In genomic region chr15:81023483-81024264, GRCh38 we compare ENCODE assay signal across 9 cellular contexts. TPM values are rescaled to one million over a fixed set of nuclear protein-coding genes. Genes with fewer than 3 reads are reported as not detected.
DNase-seq lines count a peak whose midpoint lies in the region; ATAC-seq and TF ChIP-seq lines count a peak whose summit lies in the region.
"Had no signal": no experiment of that assay in that cellular context is flagged by ENCODE, and none has a peak within 500 bp of the region (broad histone marks: within the 10 kb centered on the region; RNA-seq: fewer than 3 reads in every experiment).

No MANE protein-coding gene starts in this region.

- H3K4me1 Mint-ChIP-seq in activated CD4-positive, alpha-beta T cell treated with anti-CD3 and anti-CD28 coated beads, Interleukin-2, amount 10 ng/mL, durations not matched to agents 7 days and 5 days = peaks cover 23% of the 10 kb centered on the region
- peaks cover 21% of the 10 kb centered on the region for H3K4me1 Mint-ChIP-seq in mesothelial cell of epicardium

- no peak for DNase-seq in activated CD4-positive, alpha-beta T cell treated with anti-CD3 and anti-CD28 coated beads, Interleukin-2, amount 10 ng/mL, durations not matched to agents 7 days and 5 days
- no peak for DNase-seq in activated CD4-positive, alpha-beta T cell treated with anti-CD3 and anti-CD28 coated beads, Interleukin-2, amount 50 U/mL, for 4 hours
- peak; percentile 89 for DNase-seq in SIG-M5 treated with dmso at 0.1 percent for 504 hours (lab: John Stamatoyannopoulos, UW; ENCODE audit: unreplicated experiment)
- peak; percentile 93 for DNase-seq in dermis blood vessel endothelial cell
- DNase-seq in mesothelial cell of epicardium (ENCODE audit: low spot score in 2 of 2, unreplicated experiment in 2 of 2) = no peak
- no peak for DNase-seq in vagina (ENCODE audit: extremely low spot score in 2 of 2)
- no peak for DNase-seq in NCI-H2196 treated with DMSO at 0.1 percent for 48 hours (lab: John Stamatoyannopoulos, UW; ENCODE audit: unreplicated experiment)

- peak; percentile 89 for ATAC-seq in HG02970 (IDR thresholded peaks at IDR 0.05; ENCODE audit: low FRiP score, unreplicated experiment)

- H3K36me3 Mint-ChIP-seq in activated CD4-positive, alpha-beta T cell treated with anti-CD3 and anti-CD28 coated beads, Interleukin-2, amount 10 ng/mL, durations not matched to agents 7 days and 5 days (ENCODE audit: low read depth) = peaks cover 1% of the 10 kb centered on the region
- H3K36me3 Mint-ChIP-seq in mesothelial cell of epicardium = no peaks in the 10 kb centered on the region

- no peak overlapping the region for H3K4me3 Mint-ChIP-seq in activated CD4-positive, alpha-beta T cell treated with anti-CD3 and anti-CD28 coated beads, Interleukin-2, amount 10 ng/mL, durations not matched to agents 7 days and 5 days
- no peak overlapping the region for H3K4me3 Mint-ChIP-seq in mesothelial cell of epicardium

- H3K27ac Mint-ChIP-seq in activated CD4-positive, alpha-beta T cell treated with anti-CD3 and anti-CD28 coated beads, Interleukin-2, amount 10 ng/mL, durations not matched to agents 7 days and 5 days = peak overlapping the region; percentile 41
- peak overlapping the region; percentile 67 for H3K27ac Mint-ChIP-seq in mesothelial cell of epicardium

- no peak for TF ChIP-seq POLR2A in vagina (IDR thresholded peaks at IDR 0.05)

- no peak overlapping the region for H3K4me3 ChIP-seq in vagina

- H3K9me3 ChIP-seq in vagina = no peaks in the 10 kb centered on the region

- H3K36me3 ChIP-seq in vagina = no peaks in the 10 kb centered on the region

- POLR2A ChIA-PET in activated CD4-positive, alpha-beta T cell treated with anti-CD3 and anti-CD28 coated beads, Interleukin-2, amount 10 ng/mL, durations not matched to agents 7 days and 5 days (lab: Charles Lee) = no interaction called here

- CTCF ChIA-PET in activated CD4-positive, alpha-beta T cell treated with anti-CD3 and anti-CD28 coated beads, Interleukin-2, amount 10 ng/mL, durations not matched to agents 7 days and 5 days (lab: Charles Lee) = interaction anchor here (0.6 to 1.6 kb wide), 7 partner anchors 9 to 243 kb away, joined by 3 to 5 read pairs (median 3); no protein-coding TSS in a partner anchor

- H3K9me3 Mint-ChIP-seq in activated CD4-positive, alpha-beta T cell treated with anti-CD3 and anti-CD28 coated beads, Interleukin-2, amount 10 ng/mL, durations not matched to agents 7 days and 5 days = no peaks in the 10 kb centered on the region
- H3K9me3 Mint-ChIP-seq in mesothelial cell of epicardium = no peaks in the 10 kb centered on the region

- intact Hi-C loops in vagina (cut with DNase I) = no loop called here

- peaks cover 13% of the 10 kb centered on the region for H3K4me1 ChIP-seq in vagina

- no peaks in the 10 kb centered on the region for H3K27me3 Mint-ChIP-seq in activated CD4-positive, alpha-beta T cell treated with anti-CD3 and anti-CD28 coated beads, Interleukin-2, amount 10 ng/mL, durations not matched to agents 7 days and 5 days
- H3K27me3 Mint-ChIP-seq in mesothelial cell of epicardium (ENCODE audit: low read depth) = no peaks in the 10 kb centered on the region

- TF ChIP-seq CTCF in mesothelial cell of epicardium (IDR thresholded peaks at IDR 0.05; ENCODE audit: unreplicated experiment) (no peak), vagina (IDR thresholded peaks at IDR 0.05) (no peak)

- peak overlapping the region; percentile 70 for H3K27ac ChIP-seq in vagina
- H3K27ac ChIP-seq: C4-2B had no signal

- H3K27me3 ChIP-seq in vagina = no peaks in the 10 kb centered on the region

RNA-seq across cellular contexts. Expression of gene TLNRD1, which starts 23.0 kb away (rescaled TPM):
- total RNA-seq in activated CD4-positive, alpha-beta T cell treated with anti-CD3 and anti-CD28 coated beads, Interleukin-2, amount 10 ng/mL, durations not matched to agents 7 days and 5 days = 10 to 100 TPM; 28.6 to 34.2 TPM
- 20.8 and 25.4 TPM in 2 replicates for total RNA-seq in dermis blood vessel endothelial cell
- total RNA-seq in mesothelial cell of epicardium = 12.3 to 13.3 TPM (median 13.0 TPM) in 3 replicates
- 28.0 TPM for total RNA-seq in vagina

RNA-seq across cellular contexts. Expression of gene MESD, which starts 34.1 kb away (rescaled TPM):
- total RNA-seq in activated CD4-positive, alpha-beta T cell treated with anti-CD3 and anti-CD28 coated beads, Interleukin-2, amount 10 ng/mL, durations not matched to agents 7 days and 5 days = 10 to 100 TPM; 34.0 to 34.3 TPM
- 17.0 and 24.3 TPM in 2 replicates for total RNA-seq in dermis blood vessel endothelial cell
- total RNA-seq in mesothelial cell of epicardium = 33.6 to 35.2 TPM (median 34.9 TPM) in 3 replicates
- 17.9 TPM for total RNA-seq in vagina

Comparison
In these comparisons a context has a peak if more than half of its experiments do, and no peak if none do; other contexts are left out.
1. DNase-seq: peak in SIG-M5 treated with dmso at 0.1 percent for 504 hours (single experiment) and dermis blood vessel endothelial cell (single experiment); none in activated CD4-positive, alpha-beta T cell treated with anti-CD3 and anti-CD28 coated beads, Interleukin-2, amount 10 ng/mL, durations not matched to agents 7 days and 5 days (single experiment), activated CD4-positive, alpha-beta T cell treated with anti-CD3 and anti-CD28 coated beads, Interleukin-2, amount 50 U/mL, for 4 hours (0 of 2), mesothelial cell of epicardium (0 of 2), vagina (0 of 2) and NCI-H2196 treated with DMSO at 0.1 percent for 48 hours (single experiment).